Comparison of ENCODE assay signal across 11 cellular contexts in genomic region chr1:161196521-161197451, GRCh38. TPM values are rescaled to one million over a fixed set of nuclear protein-coding genes. Genes with fewer than 3 reads are reported as not detected.
DNase-seq lines count a peak whose midpoint lies in the region; TF ChIP-seq lines count a peak whose summit lies in the region.
"Had no signal": no experiment of that assay in that cellular context is flagged by ENCODE, and none has a peak within 500 bp of the region (broad histone marks: within the 10 kb centered on the region; RNA-seq: fewer than 3 reads in every experiment).

No MANE protein-coding gene starts in this region.

- H3K36me3 Mint-ChIP-seq in nephron (ENCODE audit: low read depth), result peaks cover 3% of the 10 kb centered on the region

- intact Hi-C loops in A673 (cut with micrococcal nuclease; ENCODE audit: unreplicated experiment), result no loop called here

- H3K4me1 Mint-ChIP-seq in nephron, result peaks cover 58% of the 10 kb centered on the region

- H3K36me3 ChIP-seq in A673 (ENCODE audit: insufficient read depth, low read length, poor library complexity, severe bottlenecking), result peaks cover 40% of the 10 kb centered on the region

- POLR2A ChIA-PET in A673 (lab: Charles Lee; ENCODE audit: low non-redundant PET), result interaction anchor here (0.5 kb wide), 1 partner anchor 89 kb away, joined by 13 read pairs; no protein-coding TSS in a partner anchor

- H3K4me3 ChIP-seq in A673 (ENCODE audit: low read depth, low read length, poor library complexity, severe bottlenecking), result peak overlapping the region; percentile 57

- BruUV-seq in A673 (replicated peaks; lab: Mats Ljungman, UMichigan), result no TSS peak

- no peaks in the 10 kb centered on the region for H3K27me3 ChIP-seq in A673 (replicated peaks; ENCODE audit: insufficient read depth, low read depth, low read length, poor library complexity)

- DNase-seq in A673 (ENCODE audit: low spot score) (peak; percentile 46), NCI-H82 (lab: John Stamatoyannopoulos, UW) (peak; percentile 96), fibroblast of gingiva (ENCODE audit: low read depth) (peak; percentile 94), HPDE6-E6E7 (ENCODE audit: extremely low spot score) (no peak), SW 1271 (lab: John Stamatoyannopoulos, UW) (no peak), NCI-H2196 (lab: John Stamatoyannopoulos, UW; ENCODE audit: unreplicated experiment) (no peak)
- DNase-seq in activated CD8-positive, alpha-beta memory T cell treated with anti-CD3 and anti-CD28 coated beads for 24 hours, result no peak
- DNase-seq: activated B cell treated with CpG ODN at 0.5 μM for 24 hours, NCI-H1417 treated with DMSO at 0.1 percent for 48 hours had no signal

- H3K9me3 ChIP-seq in A673 (ENCODE audit: low read depth, low read length, poor library complexity, severe bottlenecking), result no peaks in the 10 kb centered on the region

- H3K4me1 ChIP-seq in A673 (ENCODE audit: insufficient read depth, low read length, poor library complexity, severe bottlenecking), result peaks cover 54% of the 10 kb centered on the region

- H3K27ac ChIP-seq in A673 (ENCODE audit: low read depth, low read length, poor library complexity, severe bottlenecking), result peak overlapping the region; percentile 87

- CTCF ChIA-PET in A673 (lab: Charles Lee), result no interaction called here

- no peaks in the 10 kb centered on the region for H3K27me3 Mint-ChIP-seq in nephron (ENCODE audit: low read depth)
- H3K27me3 Mint-ChIP-seq: activated B cell treated with CpG ODN at 0.5 μM for 24 hours had no signal

- TF ChIP-seq CTCF in A673 (conservative IDR thresholded peaks at IDR 0.05; ENCODE audit: low read depth, low read length) (no peak), nephron (IDR thresholded peaks at IDR 0.05; ENCODE audit: unreplicated experiment in 3 of 3) (no peak)

- peak overlapping the region; percentile 92 to 99 (median 96) for H3K27ac Mint-ChIP-seq in nephron
- H3K27ac Mint-ChIP-seq: activated B cell treated with CpG ODN at 0.5 μM for 24 hours had no signal

- no peaks in the 10 kb centered on the region for H3K9me3 Mint-ChIP-seq in nephron
- H3K9me3 Mint-ChIP-seq: activated B cell treated with CpG ODN at 0.5 μM for 24 hours had no signal

- peak overlapping the region; percentile 81 to 91 (median 88) for H3K4me3 Mint-ChIP-seq in nephron
- H3K4me3 Mint-ChIP-seq: activated B cell treated with CpG ODN at 0.5 μM for 24 hours had no signal

RNA-seq across cellular contexts. Expression of gene ADAMTS4, which starts 2.1 kb away (rescaled TPM):
- 28.6 and 31.6 TPM in 2 replicates for total RNA-seq in A673 (2021)
- total RNA-seq: activated B cell treated with CpG ODN at 0.5 μM for 24 hours had no signal

RNA-seq across cellular contexts. Expression of gene NDUFS2, which starts 5.4 kb away (rescaled TPM):
- total RNA-seq in A673 (2021), result 123 and 133 TPM in 2 replicates

RNA-seq across cellular contexts. Expression of gene FCER1G, which starts 18.3 kb away (rescaled TPM):
- 1.2 and 1.5 TPM in 2 replicates for total RNA-seq in A673 (2021)
- total RNA-seq: glomerular endothelial cell had no signal

RNA-seq across cellular contexts. Expression of gene B4GALT3, which starts 19.5 kb away (rescaled TPM):
- total RNA-seq in A673 (2021), result 47.9 and 55.1 TPM in 2 replicates

RNA-seq across cellular contexts. Expression of gene APOA2, which starts 26.6 kb away (rescaled TPM):
- total RNA-seq in A673 (2021), result not detected in 2 replicates
- total RNA-seq: activated B cell treated with CpG ODN at 0.5 μM for 24 hours, glomerular endothelial cell had no signal

Comparison
In these comparisons a context has a peak if more than half of its experiments do, and no peak if none do; other contexts are left out.
1. DNase-seq: peak in A673 (single experiment), NCI-H82 (single experiment) and fibroblast of gingiva (single experiment); none in activated CD8-positive, alpha-beta memory T cell treated with anti-CD3 and anti-CD28 coated beads for 24 hours (single experiment), HPDE6-E6E7 (single experiment), SW 1271 (0 of 2) and NCI-H2196 (single experiment).